12 cellular contexts compared by ENCODE assay signal in genomic region chr10:34651381-34651780, GRCh38.
"Had no signal": no experiment of that assay in that cellular context is flagged by ENCODE, and none has a peak within 500 bp of the region (broad histone marks: within the 10 kb centered on the region; RNA-seq: fewer than 3 reads in every experiment).

No MANE protein-coding gene starts in this region.

- H3K27ac Mint-ChIP-seq: activated naive CD4-positive, alpha-beta T cell treated with anti-CD3 and anti-CD28 coated beads, Interleukin-2, amount 10 ng/mL, durations not matched to agents 7 days and 5 days; activated T-helper 2 cell treated with anti-CD3 and anti-CD28 coated beads, Interferon-gamma antibody, Interleukin-2, Interleukin-4, amounts not matched to agents 10 μg/mL and 5 μg/mL and 100 μg/mL, durations not matched to agents 14 hours and 24 hours and 36 hours; naive thymus-derived CD4-positive, alpha-beta T cell had no signal

- H3K4me3 Mint-ChIP-seq: activated naive CD4-positive, alpha-beta T cell treated with anti-CD3 and anti-CD28 coated beads, Interleukin-2, amount 10 ng/mL, durations not matched to agents 7 days and 5 days; naive thymus-derived CD4-positive, alpha-beta T cell had no signal

- H3K27me3 ChIP-seq: esophagus muscularis mucosa, left lung, uterus had no signal

- ATAC-seq: left lung; naive thymus-derived CD4-positive, alpha-beta T cell had no signal

- H3K4me3 ChIP-seq: esophagus muscularis mucosa, left lung, uterus had no signal

- H3K4me1 Mint-ChIP-seq: activated naive CD4-positive, alpha-beta T cell treated with anti-CD3 and anti-CD28 coated beads, Interleukin-2, amount 10 ng/mL, durations not matched to agents 7 days and 5 days had no signal

- H3K36me3 ChIP-seq: esophagus muscularis mucosa, left lung, uterus had no signal

- H3K36me3 Mint-ChIP-seq: activated naive CD4-positive, alpha-beta T cell treated with anti-CD3 and anti-CD28 coated beads, Interleukin-2, amount 10 ng/mL, durations not matched to agents 7 days and 5 days; brain; naive thymus-derived CD4-positive, alpha-beta T cell had no signal

- H3K27ac ChIP-seq: esophagus muscularis mucosa, left lung, uterus had no signal

- H3K9me3 ChIP-seq: esophagus muscularis mucosa, left lung, uterus had no signal

- H3K4me1 ChIP-seq: left lung, uterus had no signal

- H3K9me3 Mint-ChIP-seq: activated naive CD4-positive, alpha-beta T cell treated with anti-CD3 and anti-CD28 coated beads, Interleukin-2, amount 10 ng/mL, durations not matched to agents 7 days and 5 days; activated T-helper 2 cell treated with anti-CD3 and anti-CD28 coated beads, Interferon-gamma antibody, Interleukin-2, Interleukin-4, amounts not matched to agents 10 μg/mL and 5 μg/mL and 100 μg/mL, durations not matched to agents 14 hours and 24 hours and 36 hours; brain; naive thymus-derived CD4-positive, alpha-beta T cell had no signal

- DNase-seq: activated naive CD4-positive, alpha-beta T cell treated with anti-CD3 and anti-CD28 coated beads, Interleukin-2, amount 10 ng/mL, durations not matched to agents 7 days and 5 days; cerebellar nuclear complex; left lung; midbrain; naive thymus-derived CD4-positive, alpha-beta T cell; occipital lobe; stimulated activated CD4-positive, alpha-beta T cell treated with anti-CD3 and anti-CD28 coated beads, Interleukin-4, amount 100 ng/mL, for 4 hours; T-helper 2 cell; uterus had no signal
